17 cellular contexts compared by ENCODE assay signal in the genomic region with DNA sequence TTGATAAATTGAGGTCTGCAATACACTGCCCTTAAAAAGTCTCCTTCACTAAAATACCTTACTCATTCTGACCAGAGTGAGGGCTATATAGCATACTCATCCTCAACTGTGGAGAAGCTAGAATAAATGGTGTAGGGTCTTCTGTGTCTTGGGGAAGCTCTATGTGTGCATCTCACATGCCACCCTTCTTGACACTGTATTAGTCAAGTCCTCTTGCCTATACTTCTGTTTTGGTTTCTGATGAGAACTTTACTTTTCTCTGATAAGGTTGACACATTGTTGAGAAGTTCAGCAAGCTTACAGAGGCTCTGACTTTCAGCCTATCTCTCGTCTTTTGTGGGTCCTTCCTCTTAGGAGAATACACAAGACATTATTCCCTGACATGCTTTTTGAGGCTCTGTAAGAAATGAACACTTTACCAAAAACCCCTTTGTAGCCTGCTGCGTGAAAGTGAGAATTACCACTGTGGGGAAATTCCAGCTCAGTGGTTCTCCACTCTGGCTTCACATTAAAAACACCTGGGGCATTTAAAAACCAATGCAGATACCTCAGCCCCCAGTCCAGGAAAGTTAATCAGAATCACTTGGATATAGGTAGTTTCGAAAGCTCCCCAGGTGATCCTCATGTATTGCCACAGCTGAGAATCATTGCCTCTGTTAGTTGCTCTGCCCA.
DNase-seq lines count a peak whose midpoint lies in the region; ATAC-seq and TF ChIP-seq lines count a peak whose summit lies in the region.
"Had no signal": no experiment of that assay in that cellular context is flagged by ENCODE, and none has a peak within 500 bp of the region (broad histone marks: within the 10 kb centered on the region; RNA-seq: fewer than 3 reads in every experiment).

No MANE protein-coding gene starts in this region.

- ATAC-seq in GM18502 (IDR thresholded peaks at IDR 0.05; ENCODE audit: poor library complexity, unreplicated experiment) (peak; percentile 71), GM19455 (IDR thresholded peaks at IDR 0.05; ENCODE audit: unreplicated experiment) (peak; percentile 40), HG02759 (IDR thresholded peaks at IDR 0.05; ENCODE audit: unreplicated experiment) (peak; percentile 72), HG03457 (IDR thresholded peaks at IDR 0.05; ENCODE audit: unreplicated experiment) (peak; percentile 67), sciatic nerve (no peak)
- ATAC-seq: upper lobe of right lung had no signal

- no peaks in the 10 kb centered on the region for H3K27me3 ChIP-seq in neural progenitor cell
- H3K27me3 ChIP-seq: upper lobe of right lung had no signal

- no peak overlapping the region for H2AFZ ChIP-seq in neural progenitor cell (replicated peaks)

- H3K79me2 ChIP-seq in neural progenitor cell (ENCODE audit: low read depth) = no peaks in the 10 kb centered on the region

- no peaks in the 10 kb centered on the region for H4K20me1 ChIP-seq in neural progenitor cell (ENCODE audit: low read depth)

- DNase-seq in sciatic nerve (ENCODE audit: low spot score) = no peak
- DNase-seq in activated CD4-positive, alpha-beta T cell treated with anti-CD3 and anti-CD28 coated beads for 48 hours = no peak
- no peak for DNase-seq in dedifferentiated amniotic fluid mesenchymal stem cell (ENCODE audit: extremely low spot score)
- DNase-seq in neural progenitor cell (ENCODE audit: low spot score) = no peak
- DNase-seq: activated gamma-delta T cell; endodermal cell; IMR-90; NCI-H1417; NCI-H510A treated with DMSO at 0.1 percent for 48 hours; stimulated activated CD8-positive, alpha-beta memory T cell treated with anti-CD3 and anti-CD28 coated beads, Interleukin-4, amount 100 ng/mL, for 48 hours; T-helper 9 cell; upper lobe of right lung had no signal

- no peaks in the 10 kb centered on the region for H3K4me1 ChIP-seq in neural progenitor cell
- H3K4me1 ChIP-seq: upper lobe of right lung had no signal

- H3K4me3 ChIP-seq in neural progenitor cell = no peak overlapping the region
- H3K4me3 ChIP-seq: upper lobe of right lung had no signal

- no peaks in the 10 kb centered on the region for H3K9me3 ChIP-seq in neural progenitor cell (ENCODE audit: low read depth)
- H3K9me3 ChIP-seq: upper lobe of right lung had no signal

- intact Hi-C loops in sciatic nerve (cut with DNase I) = no loop called here

- H3K4me3 Mint-ChIP-seq in neural progenitor cell = no peak overlapping the region
- H3K4me3 Mint-ChIP-seq: endodermal cell had no signal

- no peaks in the 10 kb centered on the region for H3F3A ChIP-seq in neural progenitor cell (ENCODE audit: low read depth)

- H3K4me2 ChIP-seq in neural progenitor cell = no peak overlapping the region

- no peak overlapping the region for H3K27ac ChIP-seq in neural progenitor cell
- H3K27ac ChIP-seq: upper lobe of right lung had no signal

- no peaks in the 10 kb centered on the region for H3K9me3 Mint-ChIP-seq in neural progenitor cell
- H3K9me3 Mint-ChIP-seq: endodermal cell had no signal

- H3K4me1 Mint-ChIP-seq in neural progenitor cell = no peaks in the 10 kb centered on the region

- H3K36me3 Mint-ChIP-seq in neural progenitor cell = no peaks in the 10 kb centered on the region

- H3K9ac ChIP-seq in neural progenitor cell = no peak overlapping the region

- H3K36me3 ChIP-seq in neural progenitor cell = no peaks in the 10 kb centered on the region
- H3K36me3 ChIP-seq: upper lobe of right lung had no signal

- H3K27me3 Mint-ChIP-seq in neural progenitor cell (ENCODE audit: insufficient read depth, low read depth) = no peaks in the 10 kb centered on the region

- H3K27ac Mint-ChIP-seq in neural progenitor cell = no peak overlapping the region
- H3K27ac Mint-ChIP-seq: endodermal cell, progenitor cell of endocrine pancreas had no signal

- TF ChIP-seq CTCF in neural progenitor cell (IDR thresholded peaks at IDR 0.05) = no peak
